ENCODE assay signal across 9 cellular contexts in genomic region chr3:16842710-16843270, GRCh38. TPM values are rescaled to one million over a fixed set of nuclear protein-coding genes. Genes with fewer than 3 reads are reported as not detected.
DNase-seq lines count a peak whose midpoint lies in the region; ATAC-seq, FAIRE-seq and TF ChIP-seq lines count a peak whose summit lies in the region.
"Had no signal": no experiment of that assay in that cellular context is flagged by ENCODE, and none has a peak within 500 bp of the region (broad histone marks: within the 10 kb centered on the region; RNA-seq: fewer than 3 reads in every experiment).

No MANE protein-coding gene starts in this region.

- H3K9me3 ChIP-seq in OCI-LY7 (ENCODE audit: low read length) (no peaks in the 10 kb centered on the region), thymus (ENCODE audit: control insufficient read depth) (no peaks in the 10 kb centered on the region)
- H3K9me3 ChIP-seq: prostate gland had no signal

- H3K36me3 Mint-ChIP-seq in activated naive CD4-positive, alpha-beta T cell treated with anti-CD3 and anti-CD28 coated beads, Interleukin-2, amount 50 U/mL, for 24 hours: no peaks in the 10 kb centered on the region

- H3K27me3 ChIP-seq in thymus (ENCODE audit: control insufficient read depth, insufficient read depth): no peaks in the 10 kb centered on the region

- H3K4me3 ChIP-seq in OCI-LY7 (ENCODE audit: low read depth, low read length, poor library complexity, severe bottlenecking) (peak overlapping the region; percentile 65), thymus (ENCODE audit: low read length) (no peak overlapping the region)
- H3K4me3 ChIP-seq: prostate gland had no signal

- 58% methylated on average over 7 of the region's 7 CpGs for WGBS in thymus

- FAIRE-seq in frontal cortex (lab: Jason Lieb, UNC): no peak

- BruUV-seq in OCI-LY7 (replicated peaks; lab: Mats Ljungman, UMichigan): no TSS peak

- TF ChIP-seq CTCF in OCI-LY7 (conservative IDR thresholded peaks at IDR 0.05; ENCODE audit: low read length): no peak

- POLR2A ChIA-PET in OCI-LY7 (lab: Charles Lee): interaction anchor here (0.6 to 4.4 kb wide), 11 partner anchors 11 to 397 kb away, joined by 3 to 25 read pairs (median 8); partner anchors contain the start of gene PLCL2

- no peaks in the 10 kb centered on the region for H3K27me3 Mint-ChIP-seq in activated naive CD4-positive, alpha-beta T cell treated with anti-CD3 and anti-CD28 coated beads, Interleukin-2, amount 50 U/mL, for 24 hours

- intact Hi-C loops in OCI-LY7 (cut with micrococcal nuclease; ENCODE audit: unreplicated experiment) (loop anchor here (1.0 to 5.0 kb wide), 3 partner anchors 43 to 355 kb away; no protein-coding TSS in a partner anchor), posterior cingulate gyrus (cut with DNase I) (no loop called here)

- H3K4me3 Mint-ChIP-seq in activated naive CD4-positive, alpha-beta T cell treated with anti-CD3 and anti-CD28 coated beads, Interleukin-2, amount 50 U/mL, for 24 hours: peak overlapping the region; percentile 88

- peak; percentile 13 for ATAC-seq in esophagus mucosa
- no peak for ATAC-seq in HG03521 (IDR thresholded peaks at IDR 0.05; ENCODE audit: unreplicated experiment)

- CTCF ChIA-PET in OCI-LY7 (lab: Charles Lee; ENCODE audit: unreplicated experiment): interaction anchor here (0.5 to 0.9 kb wide), 3 partner anchors 9 to 401 kb away, joined by 3 read pairs; no protein-coding TSS in a partner anchor

- H4K20me1 ChIP-seq in OCI-LY7 (ENCODE audit: insufficient read depth, low read length): no peaks in the 10 kb centered on the region

- no peaks in the 10 kb centered on the region for H3K9me2 ChIP-seq in OCI-LY7 (ENCODE audit: insufficient read depth, low read length)

- H2AFZ ChIP-seq in OCI-LY7 (ENCODE audit: low read length): peak overlapping the region; percentile 99

- no peaks in the 10 kb centered on the region for H3K9me3 Mint-ChIP-seq in activated naive CD4-positive, alpha-beta T cell treated with anti-CD3 and anti-CD28 coated beads, Interleukin-2, amount 50 U/mL, for 24 hours

- no peak for DNase-seq in activated naive CD4-positive, alpha-beta T cell (lab: John Stamatoyannopoulos, UW)
- DNase-seq in OCI-LY7 (ENCODE audit: low spot score) (peak; percentile 33), frontal cortex (ENCODE audit: low spot score in 2 of 2) (no peak), posterior cingulate gyrus (no peak)

- no peaks in the 10 kb centered on the region for H3K79me2 ChIP-seq in OCI-LY7 (ENCODE audit: insufficient read depth, low read depth, low read length)

- no peaks in the 10 kb centered on the region for H3K36me3 ChIP-seq in OCI-LY7 (ENCODE audit: insufficient read depth, low read length)
- no peaks in the 10 kb centered on the region for H3K36me3 ChIP-seq in thymus (ENCODE audit: control insufficient read depth, insufficient read depth)
- H3K36me3 ChIP-seq: prostate gland had no signal

- peak overlapping the region; percentile 93 for H3K4me2 ChIP-seq in OCI-LY7 (ENCODE audit: low read length)

- peak overlapping the region; percentile 98 for H3K27ac Mint-ChIP-seq in activated naive CD4-positive, alpha-beta T cell treated with anti-CD3 and anti-CD28 coated beads, Interleukin-2, amount 50 U/mL, for 24 hours

- peaks cover 87% of the 10 kb centered on the region for H3K4me1 Mint-ChIP-seq in activated naive CD4-positive, alpha-beta T cell treated with anti-CD3 and anti-CD28 coated beads, Interleukin-2, amount 50 U/mL, for 24 hours

- peak overlapping the region; percentile 80 for H3K27ac ChIP-seq in OCI-LY7 (ENCODE audit: low read depth, low read length, poor library complexity, severe bottlenecking)
- peak overlapping the region; percentile 19 for H3K27ac ChIP-seq in thymus (ENCODE audit: low read depth)
- H3K27ac ChIP-seq: prostate gland had no signal

- H3K4me1 ChIP-seq in OCI-LY7 (ENCODE audit: insufficient read depth, low read length, poor library complexity, severe bottlenecking): peaks cover 54% of the 10 kb centered on the region
- H3K4me1 ChIP-seq in thymus (ENCODE audit: control insufficient read depth, insufficient read depth, low read length): peaks cover 17% of the 10 kb centered on the region
- H3K4me1 ChIP-seq: prostate gland had no signal

RNA-seq across cellular contexts. Expression of gene PLCL2, which starts 42.0 kb away (rescaled TPM):
- 41.6 and 42.8 TPM in 2 replicates for total RNA-seq in OCI-LY7 (2014; rRNA removed; shearing (Covaris generic))
- total RNA-seq in OCI-LY7 (2022) (34.1 and 41.1 TPM in 2 replicates), esophagus mucosa (0.80 TPM), frontal cortex (122 TPM)
- 7.0 TPM for polyA plus RNA-seq in thymus

Comparison
In these comparisons a context has a peak if more than half of its experiments do, and no peak if none do; other contexts are left out.
1. RNA of gene PLCL2, which starts 42.0 kb away (total RNA-seq): 122 TPM in frontal cortex (single experiment) and 34.1 to 42.8 TPM in OCI-LY7; 0.80 TPM in esophagus mucosa (single experiment); every median in the first group is over 10 times any median in the second.